ENCODE assay signal across 8 cellular contexts in genomic region chr20:31869942-31870702, GRCh38. TPM values are rescaled to one million over a fixed set of nuclear protein-coding genes. Genes with fewer than 3 reads are reported as not detected.
DNase-seq lines count a peak whose midpoint lies in the region; ATAC-seq and TF ChIP-seq lines count a peak whose summit lies in the region.

Gene DUSP15 (minus strand): TSS chr20:31870527. CDS start chr20:31870337, 190 bp downstream.
A gene with protein sequence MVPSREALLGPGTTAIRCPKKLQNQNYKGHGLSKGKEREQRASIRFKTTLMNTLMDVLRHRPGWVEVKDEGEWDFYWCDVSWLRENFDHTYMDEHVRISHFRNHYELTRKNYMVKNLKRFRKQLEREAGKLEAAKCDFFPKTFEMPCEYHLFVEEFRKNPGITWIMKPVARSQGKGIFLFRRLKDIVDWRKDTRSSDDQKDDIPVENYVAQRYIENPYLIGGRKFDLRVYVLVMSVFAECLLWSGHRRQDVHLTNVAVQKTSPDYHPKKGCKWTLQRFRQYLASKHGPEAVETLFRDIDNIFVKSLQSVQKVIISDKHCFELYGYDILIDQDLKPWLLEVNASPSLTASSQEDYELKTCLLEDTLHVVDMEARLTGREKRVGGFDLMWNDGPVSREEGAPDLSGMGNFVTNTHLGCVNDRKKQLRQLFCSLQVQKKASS (plus strand): TSS chr20:31870634. CDS start chr20:31871127, 493 bp downstream.

- H3K9me3 ChIP-seq in RWPE2 (ENCODE audit: severe bottlenecking) (no peaks in the 10 kb centered on the region), ectodermal cell (ENCODE audit: control insufficient read depth, low read length) (no peaks in the 10 kb centered on the region), thymus (ENCODE audit: control insufficient read depth) (no peaks in the 10 kb centered on the region)

- no peak within 1 kb of the TSS for H3K27ac ChIP-seq in RWPE2 (ENCODE audit: poor library complexity, severe bottlenecking)
- H3K27ac ChIP-seq in ectodermal cell (ENCODE audit: insufficient read depth, low read depth, low read length, poor library complexity, severe bottlenecking), result no peak within 1 kb of the TSS
- H3K27ac ChIP-seq in thymus (ENCODE audit: low read depth), result no peak within 1 kb of the TSS

- DNase-seq in NCI-H748 (lab: John Stamatoyannopoulos, UW; ENCODE audit: unreplicated experiment) (peak; percentile 48), NCI-H748 treated with DMSO at 0.1 percent for 48 hours (lab: John Stamatoyannopoulos, UW) (no peak), RWPE2 (ENCODE audit: low spot score) (no peak), mesenteric fat pad (ENCODE audit: low spot score) (peak; percentile 89), kidney tubule cell (ENCODE audit: low spot score) (no peak), SHP77 (lab: John Stamatoyannopoulos, UW) (no peak)

- ATAC-seq in RWPE2 (ENCODE audit: low read depth), result peak; percentile 66

- 1% methylated on average over 79 of the region's 79 CpGs for WGBS in ectodermal cell, 2 experiments
- 1% methylated on average over 79 of the region's 79 CpGs for WGBS in thymus

- H3K4me3 ChIP-seq in RWPE2 (ENCODE audit: severe bottlenecking), result peak within 1 kb of the TSS; percentile 36
- peak within 1 kb of the TSS; percentile 59 for H3K4me3 ChIP-seq in ectodermal cell (ENCODE audit: insufficient read depth, low read depth, low read length)
- peak within 1 kb of the TSS; percentile 43 for H3K4me3 ChIP-seq in thymus (ENCODE audit: low read length)

- H3K4me1 ChIP-seq in RWPE2 (ENCODE audit: insufficient read depth, poor library complexity, severe bottlenecking), result no peaks in the 10 kb centered on the region
- peaks cover 7% of the 10 kb centered on the region for H3K4me1 ChIP-seq in ectodermal cell (ENCODE audit: control insufficient read depth, insufficient read depth, low read length)
- no peaks in the 10 kb centered on the region for H3K4me1 ChIP-seq in thymus (ENCODE audit: control insufficient read depth, insufficient read depth, low read length)

- TF ChIP-seq CTCF in RWPE2 (IDR thresholded peaks at IDR 0.05; ENCODE audit: poor library complexity, severe bottlenecking), result no peak

- H3K27me3 ChIP-seq in RWPE2 (ENCODE audit: insufficient read depth, poor library complexity, severe bottlenecking) (peaks cover 40% of the 10 kb centered on the region), ectodermal cell (ENCODE audit: control insufficient read depth, insufficient read depth, low read length, poor library complexity, severe bottlenecking) (peaks cover 32% of the 10 kb centered on the region), thymus (ENCODE audit: control insufficient read depth, insufficient read depth) (peaks cover 33% of the 10 kb centered on the region)

- no peaks in the 10 kb centered on the region for H3K36me3 ChIP-seq in RWPE2 (ENCODE audit: low read depth)
- no peaks in the 10 kb centered on the region for H3K36me3 ChIP-seq in ectodermal cell (ENCODE audit: control insufficient read depth, insufficient read depth, low read length)
- no peaks in the 10 kb centered on the region for H3K36me3 ChIP-seq in thymus (ENCODE audit: control insufficient read depth, insufficient read depth)

RNA-seq across cellular contexts. Expression of gene DUSP15, which starts in this region (rescaled TPM):
- polyA plus RNA-seq in ectodermal cell (2013, experiment 1 of 4), result 2.5 TPM
- polyA plus RNA-seq in ectodermal cell (2013, experiment 2 of 4), result 2.8 TPM
- 1.5 TPM for polyA plus RNA-seq in ectodermal cell (2013, experiment 3 of 4)
- polyA plus RNA-seq in ectodermal cell (2013, experiment 4 of 4), result 2.6 TPM
- 0.77 TPM for total RNA-seq in mesenteric fat pad
- 1.6 TPM for polyA plus RNA-seq in thymus

RNA-seq across cellular contexts. Expression of the second gene that starts in this region (rescaled TPM):
- polyA plus RNA-seq in ectodermal cell (2013, experiment 1 of 4), result 0.70 TPM
- polyA plus RNA-seq in ectodermal cell (2013, experiment 2 of 4), result 0.92 TPM
- polyA plus RNA-seq in ectodermal cell (2013, experiment 3 of 4), result 0.75 TPM
- polyA plus RNA-seq in ectodermal cell (2013, experiment 4 of 4), result 0.36 TPM
- 0.13 TPM for total RNA-seq in mesenteric fat pad
- polyA plus RNA-seq in thymus, result 0.46 TPM

Comparison
In these comparisons a context has a peak if more than half of its experiments do, and no peak if none do; other contexts are left out.
1. Peak in DNase-seq in mesenteric fat pad; RNA of the genes that start here not detected or under 1 TPM.